13 cellular contexts compared by ENCODE assay signal in the genomic region with DNA sequence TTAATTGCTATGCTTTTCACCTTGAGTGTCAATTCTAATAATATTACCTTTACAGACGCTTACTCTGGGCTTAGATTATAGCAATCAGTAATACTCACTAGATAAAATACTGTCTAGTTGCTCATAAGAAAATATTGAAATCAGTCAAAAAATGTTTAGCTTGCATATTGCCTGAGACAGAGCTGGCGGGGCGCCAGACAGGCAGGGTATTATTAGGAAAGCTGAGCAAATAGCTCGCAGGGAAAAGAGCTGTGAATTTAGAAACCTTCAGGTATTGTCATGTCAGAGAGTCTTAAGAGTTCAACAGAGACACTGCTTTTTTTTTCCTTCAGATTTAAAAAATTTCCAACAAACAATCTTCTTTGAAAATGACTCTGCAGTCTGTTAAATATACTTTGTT.
A peak's percentile ranks its signal among the peaks of the same experiment; 100 is the strongest.
DNase-seq lines count a peak whose midpoint lies in the region; TF ChIP-seq lines count a peak whose summit lies in the region.
"Had no signal": no experiment of that assay in that cellular context is flagged by ENCODE, and none has a peak within 500 bp of the region (broad histone marks: within the 10 kb centered on the region; RNA-seq: fewer than 3 reads in every experiment).

No MANE protein-coding gene starts in this region.

- no peak for TF ChIP-seq EP300 in sigmoid colon (IDR thresholded peaks at IDR 0.05)

- H3K4me2 ChIP-seq in KMS-11: 0 out of 2 replicates have a peak overlapping the region, but pooled peaks have one; percentile 2

- no peak overlapping the region for H3K9ac ChIP-seq in KMS-11

- H3K36me3 ChIP-seq in KMS-11 (ENCODE audit: insufficient read depth) (no peaks in the 10 kb centered on the region), esophagus squamous epithelium (peaks cover 0 to 19% (median 0%) of the 10 kb centered on the region in 3 donors), sigmoid colon (peaks cover 0 to 22% (median 5%) of the 10 kb centered on the region in 4 donors)

- H3K27ac ChIP-seq in KMS-11: no peak overlapping the region
- H3K27ac ChIP-seq in esophagus squamous epithelium: peak overlapping the region; percentile 72 to 79 (median 74)
- H3K27ac ChIP-seq in sigmoid colon: peak overlapping the region; percentile 64 to 82 (median 70)
- H3K27ac ChIP-seq: foreskin keratinocyte had no signal

- intact Hi-C loops in esophagus squamous epithelium (cut with DNase I) (no loop called here), sigmoid colon (cut with DNase I) (no loop called here)

- H3K4me3 ChIP-seq in KMS-11 (IDR thresholded peaks at IDR 0.05; ENCODE audit: insufficient read depth, low read depth, low read length): no peak overlapping the region
- peak overlapping the region in 1 of 4 donors; percentile 0 for H3K4me3 ChIP-seq in esophagus squamous epithelium
- no peak overlapping the region for H3K4me3 ChIP-seq in sigmoid colon

- no peaks in the 10 kb centered on the region for H3K79me2 ChIP-seq in KMS-11 (ENCODE audit: insufficient read depth, low read depth)

- H3K9me3 ChIP-seq in esophagus squamous epithelium: no peaks in the 10 kb centered on the region
- no peaks in the 10 kb centered on the region for H3K9me3 ChIP-seq in sigmoid colon

- DNase-seq in NCI-H748 treated with DMSO at 0.1 percent for 48 hours (lab: John Stamatoyannopoulos, UW) (peak; percentile 49), esophagus squamous epithelium (lab: John Stamatoyannopoulos, UW) (no peak), sigmoid colon (peak; percentile 78), COLO829 (ENCODE audit: low spot score) (no peak), NCI-H2029 treated with DMSO at 0.1 percent for 48 hours (lab: John Stamatoyannopoulos, UW) (no peak), NCI-H1436 (lab: John Stamatoyannopoulos, UW) (no peak)
- DNase-seq in activated naive CD4-positive, alpha-beta T cell treated with anti-CD3 and anti-CD28 coated beads, Interleukin-2, amount 50 U/mL, for 16 hours: no peak
- DNase-seq: activated CD4-positive, alpha-beta T cell treated with anti-CD3 and anti-CD28 coated beads, Interleukin-2, amount 10 ng/mL, durations not matched to agents 7 days and 5 days; DND-41; stimulated activated CD4-positive, alpha-beta T cell treated with anti-CD3 and anti-CD28 coated beads, Interleukin-4, amount 100 ng/mL, for 1 hour; T-cell had no signal

- no peak overlapping the region for H2AFZ ChIP-seq in KMS-11 (ENCODE audit: low read depth)

- peaks cover 16% of the 10 kb centered on the region for H3K4me1 ChIP-seq in KMS-11 (ENCODE audit: low read depth, poor library complexity, severe bottlenecking)
- H3K4me1 ChIP-seq in esophagus squamous epithelium: peaks cover 12 to 86% (median 44%) of the 10 kb centered on the region in 3 donors
- peaks cover 0 to 89% (median 75%) of the 10 kb centered on the region in 4 donors for H3K4me1 ChIP-seq in sigmoid colon

- H3K27me3 ChIP-seq in KMS-11 (ENCODE audit: insufficient read depth, low read depth): no peaks in the 10 kb centered on the region
- no peaks in the 10 kb centered on the region for H3K27me3 ChIP-seq in esophagus squamous epithelium
- H3K27me3 ChIP-seq in sigmoid colon: no peaks in the 10 kb centered on the region
- H3K27me3 ChIP-seq: foreskin keratinocyte had no signal

- TF ChIP-seq POLR2A in esophagus squamous epithelium (IDR thresholded peaks at IDR 0.05): no peak
- no peak for TF ChIP-seq POLR2A in sigmoid colon (IDR thresholded peaks at IDR 0.05)

- TF ChIP-seq CTCF in KMS-11 (conservative IDR thresholded peaks at IDR 0.05; ENCODE audit: low read depth, low read length): no peak
- TF ChIP-seq CTCF in esophagus squamous epithelium (IDR thresholded peaks at IDR 0.05): no peak
- TF ChIP-seq CTCF in sigmoid colon (IDR thresholded peaks at IDR 0.05): no peak

- WGBS in esophagus squamous epithelium, 2 donors: 40 to 42% methylated on average over 4 of the region's 4 CpGs
- 58 to 72% methylated on average over 4 of the region's 4 CpGs for WGBS in sigmoid colon, 2 donors

- H4K20me1 ChIP-seq in KMS-11 (ENCODE audit: insufficient read depth): no peaks in the 10 kb centered on the region

Comparison
In these comparisons a context has a peak if more than half of its experiments do, and no peak if none do; other contexts are left out.
1. DNase-seq: peak in NCI-H748 treated with DMSO at 0.1 percent for 48 hours (single experiment) and sigmoid colon (single experiment); none in esophagus squamous epithelium (single experiment), COLO829 (single experiment), NCI-H2029 treated with DMSO at 0.1 percent for 48 hours (single experiment), activated naive CD4-positive, alpha-beta T cell treated with anti-CD3 and anti-CD28 coated beads, Interleukin-2, amount 50 U/mL, for 16 hours (single experiment) and NCI-H1436 (single experiment).